8 cellular contexts compared by ENCODE assay signal in genomic region chr17:74981318-74981978, GRCh38. TPM values are rescaled to one million over a fixed set of nuclear protein-coding genes. Genes with fewer than 3 reads are reported as not detected.
DNase-seq lines count a peak whose midpoint lies in the region; ATAC-seq and TF ChIP-seq lines count a peak whose summit lies in the region.

No MANE protein-coding gene starts in this region.

- peaks cover 10% of the 10 kb centered on the region; the same call in 1 of the 2 replicates for H3F3A ChIP-seq in GM23338 (replicated peaks; ENCODE audit: low read depth)

- H3K4me1 ChIP-seq in GM23338 (ENCODE audit: insufficient read depth) (peaks cover 13% of the 10 kb centered on the region), left ventricle myocardium inferior (peaks cover 23% of the 10 kb centered on the region), skeletal muscle satellite cell (ENCODE audit: control insufficient read depth, insufficient read depth, low read length) (peaks cover 16% of the 10 kb centered on the region)

- H3K79me2 ChIP-seq in GM23338 (replicated peaks; ENCODE audit: insufficient read depth), result no peaks in the 10 kb centered on the region

- H2AFZ ChIP-seq in GM23338, result peak overlapping the region; percentile 75; the same call in 1 of the 2 replicates

- H3K9me3 ChIP-seq in left ventricle myocardium inferior (replicated peaks), result no peaks in the 10 kb centered on the region
- H3K9me3 ChIP-seq in skeletal muscle satellite cell (replicated peaks; ENCODE audit: low read length), result no peaks in the 10 kb centered on the region

- H3K27me3 ChIP-seq in GM23338 (ENCODE audit: insufficient read depth) (peaks cover 9% of the 10 kb centered on the region), left ventricle myocardium inferior (ENCODE audit: low read depth) (no peaks in the 10 kb centered on the region), skeletal muscle satellite cell (ENCODE audit: control insufficient read depth, insufficient read depth, low read length) (no peaks in the 10 kb centered on the region)

- CTCF ChIA-PET in activated CD8-positive, alpha-beta T cell treated with anti-CD3 and anti-CD28 coated beads for 36 hours (lab: Charles Lee), result no interaction called here

- peak overlapping the region; percentile 76 for H3K9ac ChIP-seq in skeletal muscle satellite cell (ENCODE audit: low read depth, low read length)

- no peak overlapping the region; the same call in 1 of the 2 replicates for H3K27ac Mint-ChIP-seq in GM23338
- H3K27ac Mint-ChIP-seq in activated CD8-positive, alpha-beta T cell treated with anti-CD3 and anti-CD28 coated beads for 36 hours, result peak overlapping the region; percentile 67

- H3K36me3 ChIP-seq in GM23338 (ENCODE audit: insufficient read depth) (no peaks in the 10 kb centered on the region), left ventricle myocardium inferior (no peaks in the 10 kb centered on the region), skeletal muscle satellite cell (ENCODE audit: insufficient read depth, low read length) (no peaks in the 10 kb centered on the region)

- intact Hi-C loops in activated CD8-positive, alpha-beta T cell treated with anti-CD3 and anti-CD28 coated beads for 36 hours (cut with micrococcal nuclease), result no loop called here
- intact Hi-C loops in left ventricle myocardium inferior (cut with micrococcal nuclease), result no loop called here

- H4K20me1 ChIP-seq in GM23338 (replicated peaks; ENCODE audit: insufficient read depth), result no peaks in the 10 kb centered on the region

- ATAC-seq in GM23338, result peak; percentile 8
- peak; percentile 60 for ATAC-seq in activated CD8-positive, alpha-beta T cell treated with anti-CD3 and anti-CD28 coated beads for 36 hours

- DNase-seq in GM23338 (ENCODE audit: low spot score), result no peak
- DNase-seq in activated CD8-positive, alpha-beta T cell treated with anti-CD3 and anti-CD28 coated beads for 36 hours, result no peak
- DNase-seq in left ventricle myocardium inferior, result no peak
- no peak for DNase-seq in putamen (ENCODE audit: low spot score)
- no peak for DNase-seq in RKO (ENCODE audit: low spot score)
- DNase-seq in SHP77 treated with DMSO at 0.1 percent for 48 hours (lab: John Stamatoyannopoulos, UW), result no peak
- DNase-seq in NCI-H187 treated with DMSO at 0.1 percent for 48 hours (lab: John Stamatoyannopoulos, UW), result no peak

- peaks cover 7% of the 10 kb centered on the region; the same call in 2 of the 3 replicates for H3K4me1 Mint-ChIP-seq in GM23338
- H3K4me1 Mint-ChIP-seq in activated CD8-positive, alpha-beta T cell treated with anti-CD3 and anti-CD28 coated beads for 36 hours (ENCODE audit: low read depth), result peaks cover 13% of the 10 kb centered on the region

- H3K9me3 Mint-ChIP-seq in GM23338, result no peaks in the 10 kb centered on the region
- H3K9me3 Mint-ChIP-seq in activated CD8-positive, alpha-beta T cell treated with anti-CD3 and anti-CD28 coated beads for 36 hours, result no peaks in the 10 kb centered on the region

- peak overlapping the region; percentile 93 for H3K4me3 ChIP-seq in GM23338
- peak overlapping the region; percentile 79 for H3K4me3 ChIP-seq in left ventricle myocardium inferior
- peak overlapping the region; percentile 88 for H3K4me3 ChIP-seq in skeletal muscle satellite cell (ENCODE audit: low read length)

- POLR2A ChIA-PET in activated CD8-positive, alpha-beta T cell treated with anti-CD3 and anti-CD28 coated beads for 36 hours (lab: Charles Lee), result no interaction called here

- no peaks in the 10 kb centered on the region for H3K36me3 Mint-ChIP-seq in GM23338 (ENCODE audit: low read depth)
- H3K36me3 Mint-ChIP-seq in activated CD8-positive, alpha-beta T cell treated with anti-CD3 and anti-CD28 coated beads for 36 hours (ENCODE audit: low read depth), result no peaks in the 10 kb centered on the region

- H3K4me2 ChIP-seq in GM23338, result peak overlapping the region; percentile 93
- peak overlapping the region; percentile 93 for H3K4me2 ChIP-seq in skeletal muscle satellite cell (ENCODE audit: low read length)

- TF ChIP-seq CTCF in GM23338 (conservative IDR thresholded peaks at IDR 0.05; ENCODE audit: low read depth in 2 of 2) (no peak), left ventricle myocardium inferior (IDR thresholded peaks at IDR 0.05; ENCODE audit: borderline replicate concordance) (no peak)
- TF ChIP-seq CTCF in activated CD8-positive, alpha-beta T cell treated with anti-CD3 and anti-CD28 coated beads for 36 hours (IDR thresholded peaks at IDR 0.05), result no peak

- no peaks in the 10 kb centered on the region for H3K9me2 ChIP-seq in GM23338 (ENCODE audit: insufficient read depth)

- peak overlapping the region; percentile 72 for H3K27ac ChIP-seq in GM23338 (ENCODE audit: low read depth)
- peak overlapping the region; percentile 93 for H3K27ac ChIP-seq in left ventricle myocardium inferior (replicated peaks)

- peaks cover 7% of the 10 kb centered on the region for H3K27me3 Mint-ChIP-seq in GM23338 (ENCODE audit: insufficient read depth, low read depth, poor library complexity)
- H3K27me3 Mint-ChIP-seq in activated CD8-positive, alpha-beta T cell treated with anti-CD3 and anti-CD28 coated beads for 36 hours, result peaks cover 11% of the 10 kb centered on the region

- H3K4me3 Mint-ChIP-seq in GM23338, result peak overlapping the region; percentile 78
- H3K4me3 Mint-ChIP-seq in activated CD8-positive, alpha-beta T cell treated with anti-CD3 and anti-CD28 coated beads for 36 hours, result peak overlapping the region; percentile 80

TF ChIP-seq in GM23338, 12 proteins besides CTCF, POLR2A, EP300 and RAD21 (continues in another document):
- TF ChIP-seq EZH2phosphoT487 (IDR thresholded peaks at IDR 0.05; ENCODE audit: unreplicated experiment) (no peak), CREB1 (CRISPR knock-in tag; IDR thresholded peaks at IDR 0.05; ENCODE audit: low read depth) (no peak), ZNF331 (CRISPR knock-in tag; IDR thresholded peaks at IDR 0.05; ENCODE audit: low read depth) (no peak), POLR2AphosphoS5 (IDR thresholded peaks at IDR 0.05; ENCODE audit: low read depth) (no peak), ZNF114 (CRISPR knock-in tag; IDR thresholded peaks at IDR 0.05) (no peak), STAT1 (IDR thresholded peaks at IDR 0.05; ENCODE audit: unreplicated experiment) (no peak), EZH2 (IDR thresholded peaks at IDR 0.05; ENCODE audit: low read depth, unreplicated experiment) (no peak), JUNB (IDR thresholded peaks at IDR 0.05; ENCODE audit: unreplicated experiment) (no peak), REST (IDR thresholded peaks at IDR 0.05; ENCODE audit: unreplicated experiment) (no peak), NANOG (IDR thresholded peaks at IDR 0.05; ENCODE audit: borderline replicate concordance) (no peak)

RNA-seq across cellular contexts. Expression of gene CDR2L, which starts 6.0 kb away (rescaled TPM):
- total RNA-seq in GM23338 (2014; rRNA removed; shearing (Covaris generic)), result 34.4 and 35.8 TPM in 2 replicates
- polyA plus RNA-seq in GM23338 (2016; fragmentation: Nextera tagmentation; extraction: Ambion mirVana), result 17.7 and 18.3 TPM in 2 replicates
- total RNA-seq in activated CD8-positive, alpha-beta T cell treated with anti-CD3 and anti-CD28 coated beads for 36 hours, result under 1 TPM; 0.59 to 0.94 TPM
- 17.4 TPM for total RNA-seq in left ventricle myocardium inferior
- total RNA-seq in skeletal muscle satellite cell (2012; rRNA removed), result 17.5 and 21.8 TPM in 2 replicates

RNA-seq across cellular contexts. Expression of gene HID1, which starts 8.9 kb away (rescaled TPM):
- total RNA-seq in GM23338 (2014; rRNA removed; shearing (Covaris generic)), result 6.3 and 8.7 TPM in 2 replicates
- polyA plus RNA-seq in GM23338 (2016; fragmentation: Nextera tagmentation; extraction: Ambion mirVana), result 9.0 and 10.9 TPM in 2 replicates
- 1 to 10 TPM; 1.4 to 1.7 TPM for total RNA-seq in activated CD8-positive, alpha-beta T cell treated with anti-CD3 and anti-CD28 coated beads for 36 hours
- 7.2 TPM for total RNA-seq in left ventricle myocardium inferior
- total RNA-seq in skeletal muscle satellite cell (2012; rRNA removed), result under 0.01 and 1.1 TPM in 2 replicates

RNA-seq across cellular contexts. Expression of gene MRPL58, which starts 31.0 kb away (rescaled TPM):
- 38.0 and 48.5 TPM in 2 replicates for total RNA-seq in GM23338 (2014; rRNA removed; shearing (Covaris generic))
- 66.7 and 68.0 TPM in 2 replicates for polyA plus RNA-seq in GM23338 (2016; fragmentation: Nextera tagmentation; extraction: Ambion mirVana)
- 10 to 100 TPM; 53.6 to 62.4 TPM for total RNA-seq in activated CD8-positive, alpha-beta T cell treated with anti-CD3 and anti-CD28 coated beads for 36 hours
- total RNA-seq in left ventricle myocardium inferior, result 50.6 TPM
- total RNA-seq in skeletal muscle satellite cell (2012; rRNA removed), result 36.7 and 49.9 TPM in 2 replicates

RNA-seq across cellular contexts. Expression of gene OTOP3, which starts 45.8 kb away (rescaled TPM):
- not detected in 2 replicates for total RNA-seq in GM23338 (2014; rRNA removed; shearing (Covaris generic))
- not detected in 2 replicates for polyA plus RNA-seq in GM23338 (2016; fragmentation: Nextera tagmentation; extraction: Ambion mirVana)
- not detected for total RNA-seq in activated CD8-positive, alpha-beta T cell treated with anti-CD3 and anti-CD28 coated beads for 36 hours
- total RNA-seq in left ventricle myocardium inferior, result not detected
- total RNA-seq in skeletal muscle satellite cell (2012; rRNA removed), result not detected in 2 replicates

RNA-seq across cellular contexts. Expression of gene OTOP2, which starts 57.4 kb away (rescaled TPM):
- total RNA-seq in GM23338 (2014; rRNA removed; shearing (Covaris generic)), result not detected in 2 replicates
- not detected in 2 replicates for polyA plus RNA-seq in GM23338 (2016; fragmentation: Nextera tagmentation; extraction: Ambion mirVana)
- total RNA-seq in activated CD8-positive, alpha-beta T cell treated with anti-CD3 and anti-CD28 coated beads for 36 hours, result not detected
- total RNA-seq in left ventricle myocardium inferior, result not detected
- not detected in 2 replicates for total RNA-seq in skeletal muscle satellite cell (2012; rRNA removed)
